Comparison of ENCODE assay signal across 20 cellular contexts in genomic region chr5:8945972-8946371, GRCh38.
"Had no signal": no experiment of that assay in that cellular context is flagged by ENCODE, and none has a peak within 500 bp of the region (broad histone marks: within the 10 kb centered on the region; RNA-seq: fewer than 3 reads in every experiment).

No MANE protein-coding gene starts in this region.

- H3K4me3 ChIP-seq: colonic mucosa, esophagus muscularis mucosa, gastroesophageal sphincter, heart left ventricle, hepatocyte, left lung, lower lobe of right lung, mucosa of descending colon had no signal

- H3K9me3 ChIP-seq: colonic mucosa, esophagus muscularis mucosa, lower lobe of right lung had no signal

- DNase-seq: colonic mucosa; cortex of kidney; effector CD8-positive, alpha-beta T cell; foreskin keratinocyte; heart left ventricle; hypothalamus; immature natural killer cell; islet precursor cell; kidney; kidney glomerular epithelial cell; left cardiac atrium; left lung; left ventricle myocardium superior; lower lobe of right lung; mesenchymal stem cell; mucosa of descending colon; naive B cell had no signal

- H3K27me3 ChIP-seq: colonic mucosa, esophagus muscularis mucosa, foreskin keratinocyte, gastroesophageal sphincter, heart left ventricle, hepatocyte, left lung had no signal

- H3K27ac ChIP-seq: colonic mucosa, esophagus muscularis mucosa, foreskin keratinocyte, gastroesophageal sphincter, heart left ventricle, hepatocyte, left lung, lower lobe of right lung had no signal

- H3K4me1 ChIP-seq: colonic mucosa, esophagus muscularis mucosa, gastroesophageal sphincter, heart left ventricle, left lung, lower lobe of right lung had no signal

- H2AFZ ChIP-seq: hepatocyte had no signal

- H3K4me2 ChIP-seq: hepatocyte had no signal

- ATAC-seq: foreskin keratinocyte, gastroesophageal sphincter, heart left ventricle, left cardiac atrium, left lung, left ventricle myocardium superior, lower lobe of right lung, mucosa of descending colon had no signal

- H3K36me3 ChIP-seq: colonic mucosa, esophagus muscularis mucosa, gastroesophageal sphincter, heart left ventricle, left lung, lower lobe of right lung had no signal
